In the genomic region with DNA sequence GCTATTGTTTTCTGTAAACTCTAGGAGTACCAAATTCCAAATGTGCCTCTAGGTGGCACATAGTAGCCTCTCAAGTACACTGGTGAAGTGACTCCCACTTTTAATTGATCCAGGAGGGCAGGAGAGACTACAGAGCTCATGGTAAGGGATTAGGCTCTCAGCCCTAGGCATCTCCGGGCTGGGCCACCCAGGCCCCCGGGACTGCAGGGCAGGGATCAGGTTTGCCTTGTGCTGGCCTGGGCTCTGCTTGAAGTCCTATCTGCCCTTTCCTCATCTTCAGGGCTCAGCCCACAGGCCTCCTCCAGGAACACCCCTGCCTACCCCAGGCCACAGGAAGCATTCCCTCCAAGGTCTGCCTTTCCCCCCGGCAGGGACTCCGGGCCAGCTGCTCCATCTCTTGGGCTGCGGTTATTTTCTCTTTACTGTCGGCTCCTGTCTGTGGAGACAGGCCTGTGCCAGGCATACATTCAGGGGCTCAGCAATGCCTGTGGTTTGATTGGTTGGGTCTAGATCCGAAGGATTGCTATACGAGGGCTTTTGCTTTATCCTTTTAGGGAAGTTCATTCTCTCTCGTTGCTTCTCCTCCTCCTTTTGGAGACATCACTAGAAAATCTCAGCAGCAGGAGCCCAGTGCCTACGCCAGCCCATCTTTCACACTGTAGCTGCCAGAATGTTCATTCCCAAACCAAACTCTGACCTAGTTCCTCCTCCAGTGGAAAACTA, we compare ENCODE assay signal across 10 cellular contexts. TPM values are rescaled to one million over a fixed set of nuclear protein-coding genes. Genes with fewer than 3 reads are reported as not detected.
DNase-seq lines count a peak whose midpoint lies in the region; ATAC-seq and TF ChIP-seq lines count a peak whose summit lies in the region.
"Had no signal": no experiment of that assay in that cellular context is flagged by ENCODE, and none has a peak within 500 bp of the region (broad histone marks: within the 10 kb centered on the region; RNA-seq: fewer than 3 reads in every experiment).

No MANE protein-coding gene starts in this region.

- no peak for ATAC-seq in GM21576 (IDR thresholded peaks at IDR 0.05; ENCODE audit: unreplicated experiment)
- no peak for ATAC-seq in HG03025 (IDR thresholded peaks at IDR 0.05; ENCODE audit: low FRiP score, unreplicated experiment)

- DNase-seq in DMS53 (lab: John Stamatoyannopoulos, UW) (peak; percentile 14), DMS53 treated with DMSO at 0.1 percent for 48 hours (lab: John Stamatoyannopoulos, UW; ENCODE audit: unreplicated experiment) (no peak), right atrium auricular region (ENCODE audit: low spot score) (no peak), stomach (no peak), activated gamma-delta T cell (lab: John Stamatoyannopoulos, UW) (no peak)
- DNase-seq: activated CD4-positive, alpha-beta T cell treated with anti-CD3 and anti-CD28 coated beads for 48 hours had no signal

- TF ChIP-seq CTCF in VCaP (conservative IDR thresholded peaks at IDR 0.05), result peak; percentile 32
- peak in 1 of 2 donors; percentile 26 for TF ChIP-seq CTCF in right atrium auricular region (IDR thresholded peaks at IDR 0.05)
- no peak for TF ChIP-seq CTCF in stomach (IDR thresholded peaks at IDR 0.05)

- H3K9me3 ChIP-seq in right atrium auricular region, result no peaks in the 10 kb centered on the region
- H3K9me3 ChIP-seq in stomach, result no peaks in the 10 kb centered on the region

- 60 to 72% (median 65%) methylated on average over 9 to 10 of the region's 10 CpGs for WGBS in stomach, 5 donors

- no peak for TF ChIP-seq POLR2A in stomach (IDR thresholded peaks at IDR 0.05)

- TF ChIP-seq EP300 in stomach (IDR thresholded peaks at IDR 0.05), result no peak

- H3K27me3 ChIP-seq in right atrium auricular region (no peaks in the 10 kb centered on the region), stomach (no peaks in the 10 kb centered on the region)

- peaks cover 0 to 71% of the 10 kb centered on the region in 2 donors for H3K4me1 ChIP-seq in right atrium auricular region
- H3K4me1 ChIP-seq in stomach, result peaks cover 11 to 82% (median 52%) of the 10 kb centered on the region in 4 donors

- H3K4me3 ChIP-seq in right atrium auricular region (no peak overlapping the region), stomach (no peak overlapping the region)

- no peak overlapping the region for H3K27ac ChIP-seq in VCaP
- peak overlapping the region; percentile 59 to 71 for H3K27ac ChIP-seq in right atrium auricular region
- H3K27ac ChIP-seq in stomach, result peak overlapping the region; percentile 14 to 97 (median 81)
- H3K27ac ChIP-seq: 22Rv1 had no signal

- intact Hi-C loops in stomach (cut with DNase I; ENCODE audit: low total_unique reads), result no loop called here

- H3K36me3 ChIP-seq in right atrium auricular region, result no peaks in the 10 kb centered on the region
- no peaks in the 10 kb centered on the region for H3K36me3 ChIP-seq in stomach

RNA-seq across cellular contexts. Expression of gene PARVA, which starts 32.8 kb away (rescaled TPM):
- total RNA-seq in right atrium auricular region, result 10 to 100 TPM; 55.9 to 58.1 TPM
- total RNA-seq in stomach, result 100 to 1,000 TPM in 1 of 5 donors, 10 to 100 TPM in 4; 42.9 to 116 (median 54.8) TPM
- 10 to 100 TPM; 18.8 to 31.5 (median 26.3) TPM for polyA plus RNA-seq in stomach
